12 cellular contexts compared by ENCODE assay signal in genomic region chr10:23171232-23171876, GRCh38. TPM values are rescaled to one million over a fixed set of nuclear protein-coding genes. Genes with fewer than 3 reads are reported as not detected.
DNase-seq lines count a peak whose midpoint lies in the region; ATAC-seq and TF ChIP-seq lines count a peak whose summit lies in the region.
"Had no signal": no experiment of that assay in that cellular context is flagged by ENCODE, and none has a peak within 500 bp of the region (broad histone marks: within the 10 kb centered on the region; RNA-seq: fewer than 3 reads in every experiment).

No MANE protein-coding gene starts in this region.

- H4K12ac ChIP-seq in trophoblast cell (ENCODE audit: low read depth, low read length) = no peak overlapping the region

- 54% methylated on average over 25 of the region's 26 CpGs for WGBS in SK-N-SH (ENCODE audit: low lambda C conversion rate)
- WGBS in trophoblast cell (ENCODE audit: extremely low coverage, insufficient coverage, insufficient read length) = no CpG with 5 or more reads among the region's 26 CpGs

- no peak overlapping the region for H3K4ac ChIP-seq in trophoblast cell (ENCODE audit: low read depth, low read length)

- CTCF ChIA-PET in SK-N-SH (lab: Yijun Ruan, JAX) = interaction anchor here (2.3 kb wide), 1 partner anchor 14 kb away, joined by 13 read pairs; no protein-coding TSS in a partner anchor

- H3K14ac ChIP-seq in trophoblast cell (ENCODE audit: low read length) = no peak overlapping the region

- H4K8ac ChIP-seq in trophoblast cell (ENCODE audit: low read depth, low read length) = no peak overlapping the region

- no peak for TF ChIP-seq RAD21 in SK-N-SH (IDR thresholded peaks at IDR 0.05; ENCODE audit: low read length)

- H4K91ac ChIP-seq in trophoblast cell (ENCODE audit: low read depth, low read length) = no peak overlapping the region

- no peak for TF ChIP-seq EP300 in SK-N-SH (IDR thresholded peaks at IDR 0.05; ENCODE audit: borderline replicate concordance in 1 of 2, low read depth in 1 of 2, low read length in 1 of 2)

- H3K4me2 ChIP-seq in SK-N-SH (no peak overlapping the region), trophoblast cell (ENCODE audit: low read length) (no peak overlapping the region)

- POLR2A ChIA-PET in SK-N-SH (lab: Yijun Ruan, JAX) = no interaction called here

- H3K79me1 ChIP-seq in trophoblast cell (ENCODE audit: low read length) = no peaks in the 10 kb centered on the region

- no peak for TF ChIP-seq POLR2A in GM18505 (IDR thresholded peaks at IDR 0.05; ENCODE audit: borderline replicate concordance, extremely low read depth, insufficient read depth, insufficient read length)

- H3K23ac ChIP-seq in trophoblast cell (ENCODE audit: low read length) = no peak overlapping the region

- no peak overlapping the region for H2BK120ac ChIP-seq in trophoblast cell (ENCODE audit: insufficient read depth, low read length, poor library complexity)

- H3K36me3 ChIP-seq in H7 (replicated peaks; ENCODE audit: control insufficient read depth, insufficient read depth, low read length) = no peaks in the 10 kb centered on the region
- H3K36me3 ChIP-seq in SK-N-SH (replicated peaks in 1 of 2; ENCODE audit: control insufficient read depth in 1 of 2, insufficient read depth in 2 of 2, low read length in 1 of 2) = no peaks in the 10 kb centered on the region
- no peaks in the 10 kb centered on the region for H3K36me3 ChIP-seq in trophoblast cell (ENCODE audit: control insufficient read depth in 1 of 2, insufficient read depth in 2 of 2, low read length in 2 of 2)
- H3K36me3 ChIP-seq: esophagus squamous epithelium had no signal

- no peaks in the 10 kb centered on the region for H3K9me2 ChIP-seq in SK-N-SH

- no peak overlapping the region for H2AK5ac ChIP-seq in trophoblast cell (ENCODE audit: low read length)

- H3K27me3 ChIP-seq in H7 (ENCODE audit: control insufficient read depth, insufficient read depth, low read length) = peaks cover 80% of the 10 kb centered on the region
- H3K27me3 ChIP-seq in SK-N-SH (ENCODE audit: insufficient read depth) = peaks cover 23% of the 10 kb centered on the region; the same call in 1 of the 2 replicates
- H3K27me3 ChIP-seq in trophoblast cell (ENCODE audit: insufficient read depth, low read length) = peaks cover 42% of the 10 kb centered on the region

- H3K27ac ChIP-seq in SK-N-SH (ENCODE audit: low read depth in 2 of 2, low read length in 1 of 2) (no peak overlapping the region), trophoblast cell (ENCODE audit: low read depth, low read length) (no peak overlapping the region)
- H3K27ac ChIP-seq: esophagus squamous epithelium had no signal

- no peak overlapping the region for H2BK12ac ChIP-seq in trophoblast cell (ENCODE audit: low read length)

- DNase-seq in H7 = peak; percentile 81
- no peak for DNase-seq in SK-N-SH
- DNase-seq in fibroblast of peridontal ligament (ENCODE audit: extremely low read depth) = peak; percentile 8
- DNase-seq in trophoblast cell = peak; percentile 18 to 60
- DNase-seq in islet precursor cell = no peak
- DNase-seq in NCI-H1105 treated with DMSO at 0.1 percent for 48 hours (lab: John Stamatoyannopoulos, UW) = no peak
- DNase-seq: activated gamma-delta T cell treated with Interleukin-2 at 50 U/mL for 16 hours, esophagus squamous epithelium had no signal

- H2AFZ ChIP-seq in SK-N-SH (ENCODE audit: low read depth) (no peak overlapping the region), trophoblast cell (ENCODE audit: insufficient read depth, low read length, poor library complexity) (no peak overlapping the region)

- no peaks in the 10 kb centered on the region for H4K20me1 ChIP-seq in SK-N-SH (ENCODE audit: insufficient read depth)

- ATAC-seq in GM18498 (IDR thresholded peaks at IDR 0.05; ENCODE audit: unreplicated experiment) = no peak
- no peak for ATAC-seq in GM18505 (IDR thresholded peaks at IDR 0.05; ENCODE audit: unreplicated experiment)

- H3K4me3 ChIP-seq in H7 (ENCODE audit: insufficient read depth, low read depth, low read length) (no peak overlapping the region), SK-N-SH (ENCODE audit: low read depth in 2 of 2, low read length in 1 of 2) (no peak overlapping the region), trophoblast cell (ENCODE audit: low read depth, low read length) (no peak overlapping the region)
- H3K4me3 ChIP-seq: esophagus squamous epithelium had no signal

- no peak overlapping the region for H3K9ac ChIP-seq in SK-N-SH
- H3K9ac ChIP-seq in trophoblast cell (ENCODE audit: low read length) = no peak overlapping the region

- H3K79me2 ChIP-seq in SK-N-SH (ENCODE audit: insufficient read depth) (no peaks in the 10 kb centered on the region), trophoblast cell (ENCODE audit: control insufficient read depth, insufficient read depth, low read length, poor library complexity) (no peaks in the 10 kb centered on the region)

- no peak for TF ChIP-seq CTCF in SK-N-SH (IDR thresholded peaks at IDR 0.05)

- H3K9me3 ChIP-seq in SK-N-SH (no peaks in the 10 kb centered on the region), trophoblast cell (ENCODE audit: insufficient read depth, low read depth, low read length) (peaks cover 6% of the 10 kb centered on the region)
- H3K9me3 ChIP-seq: esophagus squamous epithelium had no signal

- H3K4me1 ChIP-seq in SK-N-SH (ENCODE audit: control insufficient read depth in 1 of 2, insufficient read depth in 2 of 2, low read depth in 1 of 2, low read length in 1 of 2) (no peaks in the 10 kb centered on the region), trophoblast cell (ENCODE audit: control insufficient read depth in 1 of 2, insufficient read depth in 2 of 2, low read length in 2 of 2) (peaks cover 0 to 2% of the 10 kb centered on the region in 2 experiments)

- no peaks in the 10 kb centered on the region for H3F3A ChIP-seq in SK-N-SH (replicated peaks; ENCODE audit: insufficient read depth)

- H3K18ac ChIP-seq in trophoblast cell (ENCODE audit: low read length) = no peak overlapping the region

- H2BK5ac ChIP-seq in trophoblast cell (ENCODE audit: low read depth, low read length, poor library complexity) = no peak overlapping the region

TF ChIP-seq in SK-N-SH, 30 proteins besides CTCF, POLR2A, EP300 and RAD21:
- TF ChIP-seq FOXJ3 (CRISPR knock-in tag; IDR thresholded peaks at IDR 0.05) = no peak
- peak; percentile 95 for TF ChIP-seq REST (IDR thresholded peaks at IDR 0.05; ENCODE audit: low read depth, low read length)
- TF ChIP-seq YY1 (IDR thresholded peaks at IDR 0.05; ENCODE audit: low read depth) = no peak
- no peak for TF ChIP-seq RFX5 (IDR thresholded peaks at IDR 0.05; ENCODE audit: low read length)
- TF ChIP-seq USF1 (IDR thresholded peaks at IDR 0.05; ENCODE audit: borderline replicate concordance, low read depth) = no peak
- no peak for TF ChIP-seq USF2 (IDR thresholded peaks at IDR 0.05; ENCODE audit: borderline replicate concordance, low read depth, low read length)

RNA-seq across cellular contexts. Expression of gene PTF1A, which starts 20.8 kb away (rescaled TPM):
- 0.38 and 0.48 TPM in 2 replicates for total RNA-seq in H7 (2014; rRNA removed; shearing (Covaris generic))
- not detected in 2 replicates for polyA plus RNA-seq in SK-N-SH (2012; rRNA removed)
- not detected in 2 replicates for polyA plus RNA-seq in SK-N-SH (2012; cell fraction: cytosol; rRNA removed)
- polyA plus RNA-seq in SK-N-SH (2012; cell fraction: nucleus; rRNA removed) = not detected in 2 replicates
- polyA plus RNA-seq in trophoblast cell (2013) = 0.05 TPM in 1 of 2 replicates, not detected in the other
- total RNA-seq: esophagus squamous epithelium, G401, subcutaneous adipose tissue had no signal

Comparison
In these comparisons a context has a peak if more than half of its experiments do, and no peak if none do; other contexts are left out.
1. DNase-seq: peak in H7 (single experiment), fibroblast of peridontal ligament (single experiment) and trophoblast cell (2 of 2); none in SK-N-SH (single experiment), islet precursor cell (single experiment) and NCI-H1105 treated with DMSO at 0.1 percent for 48 hours (single experiment).